Comparison of ENCODE assay signal across 8 cellular contexts in the genomic region with DNA sequence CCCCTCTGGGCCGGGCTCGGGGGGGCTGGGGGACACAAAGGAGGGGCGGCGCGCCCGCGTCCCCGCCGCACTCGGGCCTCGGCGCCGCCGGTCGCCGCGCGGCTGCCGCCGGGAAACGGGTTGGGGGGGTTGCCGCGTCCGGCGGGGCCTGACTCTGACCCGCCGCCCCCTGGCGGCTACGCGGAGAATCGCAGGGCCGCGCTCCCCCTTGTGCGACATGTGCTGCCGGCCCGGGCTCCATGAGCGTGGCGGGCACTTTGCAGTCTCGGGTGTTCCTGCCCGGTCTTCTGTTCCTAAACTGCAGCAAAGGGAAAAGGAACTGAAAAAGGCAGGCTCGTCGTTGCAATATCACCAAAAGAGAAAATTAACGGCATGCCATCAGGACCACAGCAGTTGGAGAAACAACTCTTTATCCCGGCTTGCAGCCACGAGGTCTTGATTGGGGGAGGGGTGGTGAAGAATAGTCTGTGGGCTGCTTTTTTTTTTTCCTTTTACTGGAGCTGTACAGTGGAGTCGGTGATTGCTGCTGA. TPM values are rescaled to one million over a fixed set of nuclear protein-coding genes. Genes with fewer than 3 reads are reported as not detected.
DNase-seq lines count a peak whose midpoint lies in the region; TF ChIP-seq lines count a peak whose summit lies in the region.

No MANE protein-coding gene starts in this region.

- peak overlapping the region; percentile 76 for H3K27ac ChIP-seq in H9 (ENCODE audit: insufficient read length, low read depth, low read length)
- peak overlapping the region; percentile 76 for H3K27ac ChIP-seq in neutrophil
- peak overlapping the region; percentile 54 for H3K27ac ChIP-seq in subcutaneous abdominal adipose tissue (ENCODE audit: low read depth, low read length)

- no peak overlapping the region for H2BK5ac ChIP-seq in H9 (ENCODE audit: insufficient read length, low read length)

- peak overlapping the region; percentile 100 for H3K14ac ChIP-seq in H9 (ENCODE audit: insufficient read depth, low read length)

- no peak overlapping the region for H2AK5ac ChIP-seq in H9 (ENCODE audit: insufficient read length, low read length)

- H2BK15ac ChIP-seq in H9 (ENCODE audit: low read depth, low read length): no peak overlapping the region

- no CpG with 5 or more reads among the region's 46 CpGs for WGBS in H9 (ENCODE audit: extremely low coverage, insufficient read length, low lambda C conversion rate)

- DNase-seq in ELR (ENCODE audit: low read depth) (peak; percentile 85), H9 (peak; percentile 86), SIG-M5 treated with dmso at 0.1 percent for 504 hours (lab: John Stamatoyannopoulos, UW; ENCODE audit: unreplicated experiment) (peak; percentile 87), foreskin melanocyte (peak; percentile 81)
- peak; percentile 90 to 94 (median 92) for DNase-seq in activated naive CD4-positive, alpha-beta T cell (lab: John Stamatoyannopoulos, UW)

- peak overlapping the region; percentile 59 for H3K4me2 ChIP-seq in H9 (ENCODE audit: insufficient read depth, insufficient read length, low read length)
- H3K4me2 ChIP-seq in Loucy (ENCODE audit: low read depth, low read length, poor library complexity, severe bottlenecking): peak overlapping the region; percentile 97

- H3K27me3 Mint-ChIP-seq in H9 (ENCODE audit: low read depth): peaks cover 19% of the 10 kb centered on the region

- H2BK20ac ChIP-seq in H9 (ENCODE audit: low read depth, low read length, poor library complexity, severe bottlenecking): no peak overlapping the region

- H4K8ac ChIP-seq in H9 (replicated peaks; ENCODE audit: insufficient read length, low read depth, low read length): no peak overlapping the region

- H3K27me3 ChIP-seq in H9 (ENCODE audit: insufficient read depth, low read length) (no peaks in the 10 kb centered on the region), Loucy (ENCODE audit: insufficient read depth, low read length, poor library complexity, severe bottlenecking) (peaks cover 35% of the 10 kb centered on the region), neutrophil (peaks cover 26% of the 10 kb centered on the region), subcutaneous abdominal adipose tissue (ENCODE audit: control insufficient read depth in 5 of 5, insufficient read depth in 4 of 5, low read length in 5 of 5) (peaks cover 0 to 3% (median 0%) of the 10 kb centered on the region in 5 donors)

- peak overlapping the region; percentile 94 for H3T11ph ChIP-seq in H9 (ENCODE audit: low read length)

- H2BK120ac ChIP-seq in H9 (ENCODE audit: low read depth, low read length, poor library complexity, severe bottlenecking): no peak overlapping the region

- no peak overlapping the region for H2BK12ac ChIP-seq in H9 (ENCODE audit: insufficient read length, low read depth, low read length)

- peaks cover 17% of the 10 kb centered on the region for H3K79me2 ChIP-seq in H9 (ENCODE audit: insufficient read depth, low read length)
- H3K79me2 ChIP-seq in Loucy (ENCODE audit: insufficient read depth, low read length): peaks cover 62% of the 10 kb centered on the region

- H3K4ac ChIP-seq in H9 (ENCODE audit: low read depth, low read length): no peak overlapping the region; the same call in 1 of the 2 replicates

- peaks cover 3% of the 10 kb centered on the region for H3K23me2 ChIP-seq in H9 (ENCODE audit: insufficient read length, low read depth, low read length, poor library complexity, severe bottlenecking)

- peaks cover 43 to 51% (median 51%) of the 10 kb centered on the region in 3 experiments for H3K36me3 Mint-ChIP-seq in H9 (ENCODE audit: insufficient read depth in 1 of 3, low read depth in 3 of 3)

- no peak overlapping the region for H3K56ac ChIP-seq in H9 (ENCODE audit: insufficient read length, low read depth, low read length)

- peak overlapping the region; percentile 98 to 100 (median 99) for H3K27ac Mint-ChIP-seq in H9

- H3K4me1 ChIP-seq in H9 (ENCODE audit: insufficient read depth, low read length): no peaks in the 10 kb centered on the region
- H3K4me1 ChIP-seq in Loucy (ENCODE audit: insufficient read depth, low read length, poor library complexity, severe bottlenecking): peaks cover 39% of the 10 kb centered on the region
- H3K4me1 ChIP-seq in neutrophil (ENCODE audit: control insufficient read depth in 1 of 2, insufficient read depth in 1 of 2, low read depth in 1 of 2, low read length in 1 of 2): peaks cover 12% of the 10 kb centered on the region in 2 experiments
- H3K4me1 ChIP-seq in subcutaneous abdominal adipose tissue (ENCODE audit: control insufficient read depth in 5 of 5, insufficient read depth in 5 of 5, low read length in 5 of 5): peaks cover 0 to 16% (median 15%) of the 10 kb centered on the region in 5 donors

- peaks cover 0 to 9% of the 10 kb centered on the region in 2 experiments; a peak in 2 of 5 replicates for H3K9me3 Mint-ChIP-seq in H9

- H3K36me3 ChIP-seq in Loucy (ENCODE audit: insufficient read depth, low read length): peaks cover 47% of the 10 kb centered on the region
- H3K36me3 ChIP-seq in neutrophil: no peaks in the 10 kb centered on the region
- peaks cover 6 to 19% (median 14%) of the 10 kb centered on the region in 5 donors for H3K36me3 ChIP-seq in subcutaneous abdominal adipose tissue (ENCODE audit: control insufficient read depth in 5 of 5, insufficient read depth in 5 of 5, low read length in 5 of 5)

- peak overlapping the region; percentile 88 for H4K5ac ChIP-seq in H9 (ENCODE audit: insufficient read length, low read depth, low read length)

- no peaks in the 10 kb centered on the region for H3F3A ChIP-seq in Loucy (ENCODE audit: low read depth)

- H3K23ac ChIP-seq in H9 (ENCODE audit: insufficient read length, low read depth, low read length): no peak overlapping the region

- no peaks in the 10 kb centered on the region for H3K9me2 ChIP-seq in Loucy (replicated peaks; ENCODE audit: low read depth, low read length)

- peak overlapping the region; percentile 98 for H3K9ac ChIP-seq in H9 (ENCODE audit: extremely low read depth, insufficient read length, low read length)
- peak overlapping the region; percentile 87 for H3K9ac ChIP-seq in Loucy (ENCODE audit: low read depth, low read length, poor library complexity, severe bottlenecking)
- peak overlapping the region; percentile 36 to 82 (median 51) for H3K9ac ChIP-seq in subcutaneous abdominal adipose tissue (ENCODE audit: low read length in 5 of 5)

- H3K79me1 ChIP-seq in H9 (ENCODE audit: insufficient read depth, low read depth, low read length, poor library complexity, severe bottlenecking): peaks cover 4% of the 10 kb centered on the region

- peak overlapping the region; percentile 85 for H3K18ac ChIP-seq in H9 (ENCODE audit: insufficient read length, low read depth, low read length)

- H3K4me3 Mint-ChIP-seq in H9: peak overlapping the region; percentile 90 to 98

- no peak overlapping the region for H2AFZ ChIP-seq in H9 (ENCODE audit: low read length)
- no peak overlapping the region for H2AFZ ChIP-seq in Loucy (ENCODE audit: low read length)

- TF ChIP-seq CTCF in H9 (conservative IDR thresholded peaks at IDR 0.05): peak; percentile 83
- peak; percentile 69 for TF ChIP-seq CTCF in Loucy (conservative IDR thresholded peaks at IDR 0.05; ENCODE audit: low read length)
- peak; percentile 97 for TF ChIP-seq CTCF in neutrophil (IDR thresholded peaks at IDR 0.05)

- H3K9me3 ChIP-seq in H9 (ENCODE audit: control insufficient read depth, low read depth, low read length) (no peaks in the 10 kb centered on the region), Loucy (ENCODE audit: insufficient read depth, low read depth, low read length) (no peaks in the 10 kb centered on the region), neutrophil (no peaks in the 10 kb centered on the region), subcutaneous abdominal adipose tissue (ENCODE audit: control insufficient read depth in 5 of 5, low read length in 5 of 5) (no peaks in the 10 kb centered on the region)

- no peaks in the 10 kb centered on the region for H4K20me1 ChIP-seq in H9 (ENCODE audit: control insufficient read depth, insufficient read depth, insufficient read length)
- peaks cover 50% of the 10 kb centered on the region for H4K20me1 ChIP-seq in Loucy (ENCODE audit: insufficient read depth, low read length, poor library complexity, severe bottlenecking)

- H3K4me3 ChIP-seq in Loucy (ENCODE audit: low read length, poor library complexity, severe bottlenecking) (peak overlapping the region; percentile 87), neutrophil (ENCODE audit: low read depth in 1 of 2, low read length in 1 of 2) (peak overlapping the region; percentile 66 to 76), subcutaneous abdominal adipose tissue (ENCODE audit: low read depth in 1 of 5, low read length in 5 of 5) (peak overlapping the region; percentile 68 to 78 (median 72))

- H3K4me1 Mint-ChIP-seq in H9: peaks cover 24 to 38% of the 10 kb centered on the region in 2 experiments

- no peak overlapping the region for H4K91ac ChIP-seq in H9 (ENCODE audit: insufficient read length, low read depth, low read length)

RNA-seq across cellular contexts. Expression of gene MIR17HG, which starts 1.5 kb away (rescaled TPM):
- total RNA-seq in H9 (2021): 35.7 and 38.7 TPM in 2 replicates

RNA-seq across cellular contexts. Expression of gene GPC5, which starts 49.5 kb away (rescaled TPM):
- 0.15 TPM in 1 of 2 replicates, not detected in the other for total RNA-seq in H9 (2021)

Comparison
In these comparisons a context has a peak if more than half of its experiments do, and no peak if none do; other contexts are left out.
1. Peak in every context shown above with its lines: DNase-seq, H3K4me3 ChIP-seq and H3K27ac ChIP-seq.